Comparison of ENCODE assay signal across 11 cellular contexts in genomic region chr6:90293319-90293937, GRCh38. TPM values are rescaled to one million over a fixed set of nuclear protein-coding genes. Genes with fewer than 3 reads are reported as not detected.
A peak's percentile ranks its signal among the peaks of the same experiment; 100 is the strongest.
DNase-seq lines count a peak whose midpoint lies in the region; ATAC-seq and TF ChIP-seq lines count a peak whose summit lies in the region.
"Had no signal": no experiment of that assay in that cellular context is flagged by ENCODE, and none has a peak within 500 bp of the region (broad histone marks: within the 10 kb centered on the region; RNA-seq: fewer than 3 reads in every experiment).

No MANE protein-coding gene starts in this region.

- no peaks in the 10 kb centered on the region for H4K20me1 ChIP-seq in MM.1S (ENCODE audit: insufficient read depth, low read length)

- H3K27me3 ChIP-seq in MM.1S (replicated peaks; ENCODE audit: insufficient read depth, low read length) = no peaks in the 10 kb centered on the region
- H3K27me3 ChIP-seq in left lung = peaks cover 20 to 58% of the 10 kb centered on the region in 2 donors
- no peaks in the 10 kb centered on the region for H3K27me3 ChIP-seq in sigmoid colon

- no peak overlapping the region for H3K9ac ChIP-seq in MM.1S (ENCODE audit: low read length)

- POLR2A ChIA-PET in activated naive CD8-positive, alpha-beta T cell treated with anti-CD3 and anti-CD28 coated beads, Interleukin-2, amount 10 ng/mL, durations not matched to agents 7 days and 5 days (lab: Charles Lee) = interaction anchor here (0.8 to 2.0 kb wide), 9 partner anchors 9 to 182 kb away, joined by 3 to 8 read pairs (median 4); no protein-coding TSS in a partner anchor

- TF ChIP-seq POLR2A in sigmoid colon (IDR thresholded peaks at IDR 0.05) = no peak

- H3K4me3 ChIP-seq in MM.1S (ENCODE audit: low read length) = no peak overlapping the region
- no peak overlapping the region for H3K4me3 ChIP-seq in left lung
- H3K4me3 ChIP-seq in sigmoid colon = no peak overlapping the region

- H3K4me3 Mint-ChIP-seq in activated naive CD8-positive, alpha-beta T cell treated with anti-CD3 and anti-CD28 coated beads, Interleukin-2, amount 10 ng/mL, durations not matched to agents 7 days and 5 days = peak overlapping the region; percentile 93
- H3K4me3 Mint-ChIP-seq in nephron progenitor cell = peak overlapping the region; percentile 22
- H3K4me3 Mint-ChIP-seq: HFFc6 had no signal

- peak; percentile 51 for DNase-seq in G401 (ENCODE audit: low spot score)
- peak; percentile 29 for DNase-seq in NCI-H2171 (lab: John Stamatoyannopoulos, UW)
- DNase-seq in activated naive CD8-positive, alpha-beta T cell treated with anti-CD3 and anti-CD28 coated beads, Interleukin-2, amount 10 ng/mL, durations not matched to agents 7 days and 5 days = no peak
- DNase-seq in nephron progenitor cell = no peak
- no peak for DNase-seq in MM.1S
- no peak for DNase-seq in left lung
- DNase-seq in sigmoid colon = no peak
- DNase-seq: DMS79 treated with DMSO at 0.1 percent for 48 hours; HFFc6; SHP77 treated with DMSO at 0.1 percent for 48 hours; stimulated activated CD4-positive, alpha-beta T cell treated with anti-CD3 and anti-CD28 coated beads, Interleukin-12 subunit alpha, Interleukin-12 subunit beta, amount 100 ng/mL, for 4 hours had no signal

- no peaks in the 10 kb centered on the region for H3K9me3 ChIP-seq in MM.1S (replicated peaks; ENCODE audit: insufficient read depth, low read length)
- no peaks in the 10 kb centered on the region for H3K9me3 ChIP-seq in left lung
- H3K9me3 ChIP-seq in sigmoid colon = no peaks in the 10 kb centered on the region

- H3K36me3 ChIP-seq in MM.1S (replicated peaks; ENCODE audit: insufficient read depth, low read length) (no peaks in the 10 kb centered on the region), left lung (no peaks in the 10 kb centered on the region), sigmoid colon (no peaks in the 10 kb centered on the region)

- H3K4me1 ChIP-seq in MM.1S (ENCODE audit: low read length) (peaks cover 3% of the 10 kb centered on the region), left lung (peaks cover 6 to 19% of the 10 kb centered on the region in 2 donors), sigmoid colon (peaks cover 0 to 28% (median 11%) of the 10 kb centered on the region in 4 donors)

- no peaks in the 10 kb centered on the region for H3K9me3 Mint-ChIP-seq in activated naive CD8-positive, alpha-beta T cell treated with anti-CD3 and anti-CD28 coated beads, Interleukin-2, amount 10 ng/mL, durations not matched to agents 7 days and 5 days
- H3K9me3 Mint-ChIP-seq in nephron progenitor cell = peaks cover 12% of the 10 kb centered on the region
- H3K9me3 Mint-ChIP-seq: HFFc6 had no signal

- no peaks in the 10 kb centered on the region for H3K9me2 ChIP-seq in MM.1S (replicated peaks; ENCODE audit: insufficient read depth, low read length)

- H3K27ac Mint-ChIP-seq in activated naive CD8-positive, alpha-beta T cell treated with anti-CD3 and anti-CD28 coated beads, Interleukin-2, amount 10 ng/mL, durations not matched to agents 7 days and 5 days = peak overlapping the region; percentile 91
- H3K27ac Mint-ChIP-seq in nephron progenitor cell = no peak overlapping the region
- H3K27ac Mint-ChIP-seq: HFFc6 had no signal

- H3K4me2 ChIP-seq in MM.1S (ENCODE audit: low read depth, low read length) = no peak overlapping the region

- no peak for ATAC-seq in activated naive CD8-positive, alpha-beta T cell treated with anti-CD3 and anti-CD28 coated beads, Interleukin-2, amount 10 ng/mL, durations not matched to agents 7 days and 5 days (ENCODE audit: low read depth)
- no peak for ATAC-seq in left lung

- no peak for TF ChIP-seq CTCF in nephron progenitor cell (IDR thresholded peaks at IDR 0.05)
- no peak for TF ChIP-seq CTCF in MM.1S (IDR thresholded peaks at IDR 0.05; ENCODE audit: low read length)
- no peak for TF ChIP-seq CTCF in left lung (IDR thresholded peaks at IDR 0.05)
- TF ChIP-seq CTCF in sigmoid colon (IDR thresholded peaks at IDR 0.05) = no peak

- peaks cover 65% of the 10 kb centered on the region for H3K79me2 ChIP-seq in MM.1S (ENCODE audit: low read length)

- H3K36me3 Mint-ChIP-seq in activated naive CD8-positive, alpha-beta T cell treated with anti-CD3 and anti-CD28 coated beads, Interleukin-2, amount 10 ng/mL, durations not matched to agents 7 days and 5 days = peaks cover 14% of the 10 kb centered on the region
- H3K36me3 Mint-ChIP-seq in nephron progenitor cell (ENCODE audit: low read depth) = peaks cover 26% of the 10 kb centered on the region

- H3K27ac ChIP-seq in MM.1S (ENCODE audit: low read length) (no peak overlapping the region), left lung (no peak overlapping the region), sigmoid colon (no peak overlapping the region)

- peaks cover 52% of the 10 kb centered on the region for H3K4me1 Mint-ChIP-seq in activated naive CD8-positive, alpha-beta T cell treated with anti-CD3 and anti-CD28 coated beads, Interleukin-2, amount 10 ng/mL, durations not matched to agents 7 days and 5 days
- peaks cover 52% of the 10 kb centered on the region for H3K4me1 Mint-ChIP-seq in nephron progenitor cell

- no peaks in the 10 kb centered on the region for H3K27me3 Mint-ChIP-seq in activated naive CD8-positive, alpha-beta T cell treated with anti-CD3 and anti-CD28 coated beads, Interleukin-2, amount 10 ng/mL, durations not matched to agents 7 days and 5 days
- H3K27me3 Mint-ChIP-seq in nephron progenitor cell (ENCODE audit: low read depth, poor library complexity) = peaks cover 19% of the 10 kb centered on the region

- no peak for TF ChIP-seq EP300 in sigmoid colon (IDR thresholded peaks at IDR 0.05)

- 84 to 95% methylated on average over 3 of the region's 3 CpGs for WGBS in sigmoid colon, 2 donors

- H3F3A ChIP-seq in MM.1S (ENCODE audit: insufficient read depth, low read length) = peaks cover 11% of the 10 kb centered on the region

- H2AFZ ChIP-seq in MM.1S (ENCODE audit: low read length) = no peak overlapping the region

- intact Hi-C loops in left lung (cut with DNase I) (loop anchor here in 1 of 2 donors (10.0 kb wide), 2 partner anchors 101 to 319 kb away; no protein-coding TSS in a partner anchor), sigmoid colon (cut with DNase I) (loop anchor here (5.0 to 10.0 kb wide), 3 partner anchors 99 to 349 kb away; partner anchors contain the start of gene MAP3K7)

- in situ Hi-C loops in G401 (cut with HindIII; ENCODE audit: low sequenced_read_pairs) = no loop called here

RNA-seq across cellular contexts. Expression of gene BACH2, which starts 3.2 kb away (rescaled TPM):
- 0.37 and 0.71 TPM in 2 replicates for total RNA-seq in G401 (2014; rRNA removed; shearing (Covaris generic))
- 10 to 100 TPM; 61.7 to 65.8 TPM for total RNA-seq in activated naive CD8-positive, alpha-beta T cell treated with anti-CD3 and anti-CD28 coated beads, Interleukin-2, amount 10 ng/mL, durations not matched to agents 7 days and 5 days
- total RNA-seq in left lung (1 to 10 TPM; 3.8 to 5.6 TPM), sigmoid colon (1 to 10 TPM; 1.1 to 4.6 (median 2.1) TPM)
- 1 to 10 TPM in 1 of 3 donors, under 1 TPM in 2; under 0.01 to 5.6 (median 0.23) TPM for polyA plus RNA-seq in sigmoid colon
- total RNA-seq: HFFc6 had no signal

Comparison
In these comparisons a context has a peak if more than half of its experiments do, and no peak if none do; other contexts are left out.
1. DNase-seq: peak in G401 (single experiment) and NCI-H2171 (single experiment); none in activated naive CD8-positive, alpha-beta T cell treated with anti-CD3 and anti-CD28 coated beads, Interleukin-2, amount 10 ng/mL, durations not matched to agents 7 days and 5 days (single experiment), nephron progenitor cell (single experiment), MM.1S (single experiment), left lung (0 of 2) and sigmoid colon (single experiment).
2. RNA of gene BACH2, which starts 3.2 kb away (total RNA-seq): 61.7 to 65.8 TPM in activated naive CD8-positive, alpha-beta T cell treated with anti-CD3 and anti-CD28 coated beads, Interleukin-2, amount 10 ng/mL, durations not matched to agents 7 days and 5 days; 3.8 to 5.6 TPM in left lung, 1.1 to 4.6 TPM in sigmoid colon and 0.37 to 0.71 TPM in G401; every median in the first group is over 4 times any median in the second.